1 cellular context compared by ENCODE assay signal in the genomic region with DNA sequence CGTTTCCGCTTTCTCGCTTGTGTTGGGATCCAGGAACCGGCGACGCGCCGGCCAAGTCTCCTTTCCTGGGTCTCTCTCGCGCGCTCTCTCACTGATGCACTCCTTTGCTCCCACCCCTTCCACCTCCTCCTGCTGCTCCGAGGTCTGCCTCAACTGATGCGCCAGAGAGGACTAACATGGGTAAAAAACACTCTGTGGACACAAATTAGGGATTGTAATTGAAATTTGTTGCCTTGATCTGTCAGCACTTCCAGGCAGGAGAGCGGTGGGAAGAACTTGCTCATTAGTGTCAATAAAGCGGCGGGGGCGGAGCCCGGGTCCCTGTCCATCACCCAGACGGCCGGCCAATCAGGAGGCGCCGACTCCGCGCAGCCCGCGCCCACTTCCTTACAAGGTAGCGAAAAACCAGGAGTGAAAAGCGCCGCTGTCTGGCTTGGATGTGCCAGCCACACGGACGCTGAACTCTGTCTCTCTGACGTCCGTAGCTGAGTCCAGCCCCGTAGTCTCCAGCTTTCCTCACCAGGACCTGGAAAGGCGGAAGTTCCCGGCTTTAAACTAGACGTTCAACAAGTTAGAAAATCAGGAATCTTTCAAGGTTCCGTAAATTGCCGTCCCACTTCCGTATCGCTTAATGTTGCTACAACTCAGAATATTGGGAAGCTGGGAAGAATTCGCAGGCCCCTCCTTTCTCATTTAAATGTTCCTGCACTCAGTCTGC.
TF ChIP-seq lines count a peak whose summit lies in the region.

A gene (minus strand): TSS at position 267 of the 718 bp plus-strand sequence. CDS start 417 bp downstream, outside the sequence.

TF ChIP-seq in IMR-90, 13 proteins besides CTCF, POLR2A, EP300 and RAD21 (continued from another document):
- TF ChIP-seq, protein P1, sequence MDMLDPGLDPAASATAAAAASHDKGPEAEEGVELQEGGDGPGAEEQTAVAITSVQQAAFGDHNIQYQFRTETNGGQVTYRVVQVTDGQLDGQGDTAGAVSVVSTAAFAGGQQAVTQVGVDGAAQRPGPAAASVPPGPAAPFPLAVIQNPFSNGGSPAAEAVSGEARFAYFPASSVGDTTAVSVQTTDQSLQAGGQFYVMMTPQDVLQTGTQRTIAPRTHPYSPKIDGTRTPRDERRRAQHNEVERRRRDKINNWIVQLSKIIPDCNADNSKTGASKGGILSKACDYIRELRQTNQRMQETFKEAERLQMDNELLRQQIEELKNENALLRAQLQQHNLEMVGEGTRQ (IDR thresholded peaks at IDR 0.05; ENCODE audit: low read depth, low read length): no peak
- TF ChIP-seq, protein P2, sequence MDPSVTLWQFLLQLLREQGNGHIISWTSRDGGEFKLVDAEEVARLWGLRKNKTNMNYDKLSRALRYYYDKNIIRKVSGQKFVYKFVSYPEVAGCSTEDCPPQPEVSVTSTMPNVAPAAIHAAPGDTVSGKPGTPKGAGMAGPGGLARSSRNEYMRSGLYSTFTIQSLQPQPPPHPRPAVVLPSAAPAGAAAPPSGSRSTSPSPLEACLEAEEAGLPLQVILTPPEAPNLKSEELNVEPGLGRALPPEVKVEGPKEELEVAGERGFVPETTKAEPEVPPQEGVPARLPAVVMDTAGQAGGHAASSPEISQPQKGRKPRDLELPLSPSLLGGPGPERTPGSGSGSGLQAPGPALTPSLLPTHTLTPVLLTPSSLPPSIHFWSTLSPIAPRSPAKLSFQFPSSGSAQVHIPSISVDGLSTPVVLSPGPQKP (IDR thresholded peaks at IDR 0.05; ENCODE audit: borderline replicate concordance, low read depth, low read length): no peak
